ENCODE assay signal across 17 cellular contexts in genomic region chr2:172251231-172251630, GRCh38.
DNase-seq lines count a peak whose midpoint lies in the region; ATAC-seq and TF ChIP-seq lines count a peak whose summit lies in the region.
"Had no signal": no experiment of that assay in that cellular context is flagged by ENCODE, and none has a peak within 500 bp of the region (broad histone marks: within the 10 kb centered on the region; RNA-seq: fewer than 3 reads in every experiment).

No MANE protein-coding gene starts in this region.

- H3K4me3 Mint-ChIP-seq in endodermal cell = no peak overlapping the region
- H3K4me3 Mint-ChIP-seq in effector memory CD8-positive, alpha-beta T cell = no peak overlapping the region
- H3K4me3 Mint-ChIP-seq: CD4-positive, CD25-positive, alpha-beta regulatory T cell had no signal

- peak overlapping the region; percentile 2 for H3K27ac Mint-ChIP-seq in endodermal cell
- no peak overlapping the region for H3K27ac Mint-ChIP-seq in effector memory CD8-positive, alpha-beta T cell
- H3K27ac Mint-ChIP-seq: activated naive CD4-positive, alpha-beta T cell treated with anti-CD3 and anti-CD28 coated beads, Interleukin-2, amount 50 U/mL, for 72 hours had no signal

- H3K9ac ChIP-seq in BLaER1 treated with 17β-estradiol and CSF1 and Interleukin-3, amounts not matched to agents 10 nM and 100 nM = no peak overlapping the region
- no peak overlapping the region for H3K9ac ChIP-seq in endodermal cell (ENCODE audit: extremely low read depth, low read length, poor library complexity, severe bottlenecking)
- no peak overlapping the region for H3K9ac ChIP-seq in mesenchymal stem cell (ENCODE audit: low read length)

- peaks cover 14% of the 10 kb centered on the region for H3K27me3 Mint-ChIP-seq in endodermal cell (ENCODE audit: insufficient read depth)
- peaks cover 0 to 11% of the 10 kb centered on the region in 2 donors for H3K27me3 Mint-ChIP-seq in effector memory CD8-positive, alpha-beta T cell

- H2AK5ac ChIP-seq in mesenchymal stem cell (ENCODE audit: low read length, severe bottlenecking) = no peak overlapping the region

- no peak overlapping the region for H3K23ac ChIP-seq in mesenchymal stem cell (ENCODE audit: low read length in 2 of 2)

- H3K27me3 ChIP-seq in BLaER1 treated with 17β-estradiol and CSF1 and Interleukin-3, amounts not matched to agents 10 nM and 100 nM = no peaks in the 10 kb centered on the region
- no peaks in the 10 kb centered on the region for H3K27me3 ChIP-seq in endodermal cell (ENCODE audit: control insufficient read depth, insufficient read depth, low read length, poor library complexity, severe bottlenecking)
- H3K27me3 ChIP-seq in mesenchymal stem cell (ENCODE audit: control insufficient read depth in 1 of 2, insufficient read depth in 1 of 2, low read length in 2 of 2) = no peaks in the 10 kb centered on the region
- H3K27me3 ChIP-seq: hepatocyte had no signal

- H2AFZ ChIP-seq in mesenchymal stem cell (ENCODE audit: low read depth, low read length) = no peak overlapping the region
- H2AFZ ChIP-seq: hepatocyte had no signal

- DNase-seq in M059J (ENCODE audit: low read depth) (peak; percentile 56), endodermal cell (no peak), mesenchymal stem cell (peak; percentile 75), NCI-H2227 treated with DMSO at 0.1 percent for 48 hours (lab: John Stamatoyannopoulos, UW) (no peak)
- DNase-seq in activated CD4-positive, alpha-beta T cell treated with anti-CD3 and anti-CD28 coated beads for 4 hours = no peak
- DNase-seq in effector memory CD8-positive, alpha-beta T cell = no peak
- DNase-seq: CD4-positive, CD25-positive, alpha-beta regulatory T cell; GDM1; NCI-H1092; NCI-H446 treated with DMSO at 0.1 percent for 48 hours; posterior cingulate gyrus; stimulated activated CD4-positive, alpha-beta T cell treated with anti-CD3 and anti-CD28 coated beads, Interleukin-4, amount 100 ng/mL, for 24 hours; stimulated activated naive CD4-positive, alpha-beta T cell treated with Interleukin-2 at 50 U/mL for 16 hours had no signal

- H2BK120ac ChIP-seq in mesenchymal stem cell (ENCODE audit: low read depth, low read length) = peak overlapping the region; percentile 58

- no peak overlapping the region for H3K4me3 ChIP-seq in BLaER1 treated with 17β-estradiol and CSF1 and Interleukin-3, amounts not matched to agents 10 nM and 100 nM
- H3K4me3 ChIP-seq in endodermal cell (ENCODE audit: low read length) (no peak overlapping the region), mesenchymal stem cell (ENCODE audit: insufficient read depth in 1 of 2, low read depth in 1 of 2, low read length in 2 of 2) (no peak overlapping the region)
- H3K4me3 ChIP-seq: hepatocyte had no signal

- H3K27ac ChIP-seq in BLaER1 treated with 17β-estradiol and CSF1 and Interleukin-3, amounts not matched to agents 10 nM and 100 nM = no peak overlapping the region
- H3K27ac ChIP-seq in endodermal cell (ENCODE audit: low read depth, low read length) (no peak overlapping the region), mesenchymal stem cell (ENCODE audit: low read length, poor library complexity, severe bottlenecking) (peak overlapping the region; percentile 3)
- H3K27ac ChIP-seq: hepatocyte had no signal

- no peak overlapping the region for H3K14ac ChIP-seq in mesenchymal stem cell (ENCODE audit: low read length in 2 of 2)

- peak overlapping the region; percentile 82 to 99 for H2BK12ac ChIP-seq in mesenchymal stem cell (ENCODE audit: low read length in 2 of 2)

- H4K91ac ChIP-seq in mesenchymal stem cell (ENCODE audit: low read length) = peak overlapping the region; percentile 90

- H3K4me1 ChIP-seq in BLaER1 treated with 17β-estradiol and CSF1 and Interleukin-3, amounts not matched to agents 10 nM and 100 nM = peaks cover 16 to 60% (median 31%) of the 10 kb centered on the region in 10 experiments; a peak in 19 of 20 replicates
- H3K4me1 ChIP-seq in endodermal cell (ENCODE audit: control insufficient read depth, insufficient read depth, low read length) (no peaks in the 10 kb centered on the region), mesenchymal stem cell (ENCODE audit: control insufficient read depth, insufficient read depth, low read depth, low read length) (peaks cover 23% of the 10 kb centered on the region)

- peak overlapping the region; percentile 16 for H4K8ac ChIP-seq in mesenchymal stem cell (ENCODE audit: low read length)

- ATAC-seq in HG03442 (IDR thresholded peaks at IDR 0.05; ENCODE audit: unreplicated experiment) = no peak
- ATAC-seq in effector memory CD8-positive, alpha-beta T cell (replicated peaks) = no peak
- ATAC-seq: activated naive CD4-positive, alpha-beta T cell treated with anti-CD3 and anti-CD28 coated beads, Interleukin-2, amount 50 U/mL, for 72 hours had no signal

- no peaks in the 10 kb centered on the region for H3K79me1 ChIP-seq in mesenchymal stem cell (replicated peaks; ENCODE audit: low read length, poor library complexity, severe bottlenecking)

- H3K9me3 ChIP-seq in BLaER1 treated with 17β-estradiol and CSF1 and Interleukin-3, amounts not matched to agents 10 nM and 100 nM (replicated peaks in 1 of 11) = peaks cover 0 to 41% (median 6%) of the 10 kb centered on the region in 11 experiments; a peak in 12 of 22 replicates
- H3K9me3 ChIP-seq in endodermal cell (ENCODE audit: control insufficient read depth, low read length) (no peaks in the 10 kb centered on the region), mesenchymal stem cell (ENCODE audit: control insufficient read depth, low read length) (no peaks in the 10 kb centered on the region)

- H3K4me2 ChIP-seq in BLaER1 treated with 17β-estradiol and CSF1 and Interleukin-3, amounts not matched to agents 10 nM and 100 nM = peak overlapping the region; percentile 3 to 72 (median 48); a peak in 16 of 22 replicates
- H3K4me2 ChIP-seq in mesenchymal stem cell (ENCODE audit: low read length, poor library complexity, severe bottlenecking) = no peak overlapping the region
- H3K4me2 ChIP-seq: hepatocyte had no signal

- H3K4ac ChIP-seq in mesenchymal stem cell (ENCODE audit: low read depth in 1 of 2, low read length in 2 of 2) = peak overlapping the region; percentile 19 to 81

- H3K36me3 ChIP-seq in BLaER1 treated with 17β-estradiol and CSF1 and Interleukin-3, amounts not matched to agents 10 nM and 100 nM = no peaks in the 10 kb centered on the region
- H3K36me3 ChIP-seq in endodermal cell (ENCODE audit: control insufficient read depth, insufficient read depth, low read length) = no peaks in the 10 kb centered on the region
- no peaks in the 10 kb centered on the region for H3K36me3 ChIP-seq in mesenchymal stem cell (ENCODE audit: control insufficient read depth in 1 of 2, insufficient read depth in 2 of 2, low read depth in 1 of 2, low read length in 2 of 2)

- no peak overlapping the region for H2BK5ac ChIP-seq in mesenchymal stem cell (ENCODE audit: low read depth, low read length, poor library complexity, severe bottlenecking)

- no peaks in the 10 kb centered on the region for H3K36me3 Mint-ChIP-seq in endodermal cell (ENCODE audit: low read depth)
- peaks cover 4% of the 10 kb centered on the region for H3K36me3 Mint-ChIP-seq in effector memory CD8-positive, alpha-beta T cell (ENCODE audit: insufficient read depth)
- H3K36me3 Mint-ChIP-seq: CD4-positive, CD25-positive, alpha-beta regulatory T cell had no signal

- peak overlapping the region; percentile 87 to 91 for H3K18ac ChIP-seq in mesenchymal stem cell (ENCODE audit: low read depth in 1 of 2, low read length in 2 of 2)

- TF ChIP-seq CTCF in endodermal cell (conservative IDR thresholded peaks at IDR 0.05) = no peak

- no peaks in the 10 kb centered on the region for H4K20me1 ChIP-seq in BLaER1 treated with 17β-estradiol and CSF1 and Interleukin-3, amounts not matched to agents 10 nM and 100 nM

- H2BK15ac ChIP-seq in mesenchymal stem cell (ENCODE audit: low read depth, poor library complexity, severe bottlenecking) = no peak overlapping the region

- peaks cover 17% of the 10 kb centered on the region for H3K4me1 Mint-ChIP-seq in endodermal cell
- H3K4me1 Mint-ChIP-seq in effector memory CD8-positive, alpha-beta T cell (ENCODE audit: low read depth in 2 of 2) = peaks cover 9 to 14% of the 10 kb centered on the region in 2 donors

- 52 to 78% methylated on average over 2 to 3 of the region's 3 CpGs for WGBS in endodermal cell (ENCODE audit: insufficient coverage in 1 of 2, insufficient read length in 1 of 2), 2 experiments
- under 1% methylated on average over 3 of the region's 3 CpGs for WGBS in mesenchymal stem cell

- no peaks in the 10 kb centered on the region for H3K9me3 Mint-ChIP-seq in endodermal cell
- no peaks in the 10 kb centered on the region for H3K9me3 Mint-ChIP-seq in effector memory CD8-positive, alpha-beta T cell

Comparison
In these comparisons a context has a peak if more than half of its experiments do, and no peak if none do; other contexts are left out.
1. DNase-seq: peak in M059J (single experiment) and mesenchymal stem cell (single experiment); none in endodermal cell (single experiment), activated CD4-positive, alpha-beta T cell treated with anti-CD3 and anti-CD28 coated beads for 4 hours (0 of 2), NCI-H2227 treated with DMSO at 0.1 percent for 48 hours (single experiment) and effector memory CD8-positive, alpha-beta T cell (0 of 3).